In the genomic region with DNA sequence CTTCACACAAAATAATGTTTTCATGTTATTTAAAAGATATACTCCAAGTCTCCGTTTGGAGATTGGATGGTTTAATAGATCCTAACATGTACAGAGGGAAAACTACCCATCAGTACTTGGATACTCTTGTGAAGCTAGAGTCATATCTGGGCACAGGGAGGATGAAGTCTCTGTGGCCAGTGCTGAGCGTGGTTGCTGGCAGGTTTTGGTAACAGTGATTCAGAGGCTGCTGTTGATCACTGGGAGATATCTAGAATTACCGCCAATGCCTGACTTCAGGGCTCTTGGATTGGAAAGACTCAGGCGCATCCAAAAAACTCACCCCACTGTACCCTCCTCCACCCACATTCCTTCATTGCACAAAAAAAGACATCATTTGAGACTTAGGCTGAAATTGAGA, we compare ENCODE assay signal across 23 cellular contexts.
A peak's percentile ranks its signal among the peaks of the same experiment; 100 is the strongest.
DNase-seq lines count a peak whose midpoint lies in the region; ATAC-seq and TF ChIP-seq lines count a peak whose summit lies in the region.
"Had no signal": no experiment of that assay in that cellular context is flagged by ENCODE, and none has a peak within 500 bp of the region (broad histone marks: within the 10 kb centered on the region; RNA-seq: fewer than 3 reads in every experiment).

No MANE protein-coding gene starts in this region.

- H3K36me3 ChIP-seq in BE2C (no peaks in the 10 kb centered on the region), MG63 (no peaks in the 10 kb centered on the region), psoas muscle (ENCODE audit: insufficient read depth in 1 of 2, low read depth in 1 of 2) (no peaks in the 10 kb centered on the region), body of pancreas (replicated peaks in 1 of 2; ENCODE audit: insufficient read depth in 1 of 2, low read depth in 2 of 2) (no peaks in the 10 kb centered on the region)
- H3K36me3 ChIP-seq: HAP-1, upper lobe of right lung had no signal

- H3K4me3 ChIP-seq in BE2C (ENCODE audit: low read depth, low read length) (no peak overlapping the region), MG63 (no peak overlapping the region), psoas muscle (no peak overlapping the region), body of pancreas (no peak overlapping the region)
- H3K4me3 ChIP-seq: HAP-1, upper lobe of right lung had no signal

- TF ChIP-seq CTCF in BE2C (IDR thresholded peaks at IDR 0.05; ENCODE audit: low read depth, low read length): no peak
- TF ChIP-seq CTCF in psoas muscle (IDR thresholded peaks at IDR 0.05): no peak
- no peak for TF ChIP-seq CTCF in body of pancreas (IDR thresholded peaks at IDR 0.05)

- H3K4me1 ChIP-seq in BE2C: peaks cover 16% of the 10 kb centered on the region
- peaks cover 51% of the 10 kb centered on the region for H3K4me1 ChIP-seq in psoas muscle
- H3K4me1 ChIP-seq in body of pancreas: peaks cover 11% of the 10 kb centered on the region
- H3K4me1 ChIP-seq: HAP-1 had no signal

- intact Hi-C loops in psoas muscle (cut with DNase I) (loop anchor here in 1 of 2 donors (5.0 kb wide), 1 partner anchor 107 kb away; the partner anchor contains the start of gene PGRMC2), body of pancreas (cut with DNase I) (no loop called here)

- WGBS in psoas muscle, 3 donors: 20 to 36% (median 29%) methylated on average over 4 of the region's 4 CpGs
- 81 to 92% methylated on average over 4 of the region's 4 CpGs for WGBS in body of pancreas, 2 donors

- no peaks in the 10 kb centered on the region for H3K27me3 ChIP-seq in BE2C
- no peaks in the 10 kb centered on the region for H3K27me3 ChIP-seq in MG63
- no peaks in the 10 kb centered on the region for H3K27me3 ChIP-seq in psoas muscle (ENCODE audit: insufficient read depth in 3 of 3, low read length in 2 of 3)
- H3K27me3 ChIP-seq in body of pancreas: no peaks in the 10 kb centered on the region
- H3K27me3 ChIP-seq: upper lobe of right lung had no signal

- TF ChIP-seq POLR2A in body of pancreas (IDR thresholded peaks at IDR 0.05): no peak

- peak; percentile 92 to 97 (median 97) for ATAC-seq in psoas muscle
- ATAC-seq in HG02938 (IDR thresholded peaks at IDR 0.05; ENCODE audit: unreplicated experiment): no peak
- ATAC-seq in body of pancreas: no peak
- ATAC-seq: activated CD4-positive, alpha-beta T cell treated with anti-CD3 and anti-CD28 coated beads for 36 hours; activated CD8-positive, alpha-beta memory T cell treated with anti-CD3 and anti-CD28 coated beads, Interleukin-2, amount 10 ng/mL, durations not matched to agents 7 days and 5 days; PC-3; upper lobe of right lung had no signal

- H3K9me3 ChIP-seq in BE2C (no peaks in the 10 kb centered on the region), MG63 (no peaks in the 10 kb centered on the region), psoas muscle (no peaks in the 10 kb centered on the region), body of pancreas (no peaks in the 10 kb centered on the region)
- H3K9me3 ChIP-seq: upper lobe of right lung had no signal

- peak; percentile 31 for DNase-seq in BE2C
- peak; percentile 82 for DNase-seq in MG63
- DNase-seq in fibroblast of peridontal ligament (ENCODE audit: extremely low read depth): peak; percentile 64
- DNase-seq in psoas muscle: peak; percentile 58 to 79
- no peak for DNase-seq in ecto neural progenitor cell (ENCODE audit: low spot score)
- no peak for DNase-seq in body of pancreas
- DNase-seq in stimulated activated naive CD4-positive, alpha-beta T cell (lab: John Stamatoyannopoulos, UW): no peak
- DNase-seq: activated CD4-positive, alpha-beta T cell treated with anti-CD3 and anti-CD28 coated beads for 36 hours; activated CD8-positive, alpha-beta memory T cell treated with anti-CD3 and anti-CD28 coated beads, Interleukin-2, amount 10 ng/mL, durations not matched to agents 7 days and 5 days; amniotic stem cell; cerebellar nuclear complex; effector memory CD4-positive, alpha-beta T cell; hippocampal formation; KBM-7; kidney; NCI-H1105 treated with DMSO at 0.1 percent for 48 hours; NCI-H748 treated with DMSO at 0.1 percent for 48 hours; PC-3; stimulated activated CD4-positive, alpha-beta T cell treated with anti-CD3 and anti-CD28 coated beads, Interleukin-15, amount 100 ng/mL, for 24 hours; stimulated activated naive CD4-positive, alpha-beta T cell treated with Interleukin-2 at 50 U/mL for 16 hours; upper lobe of right lung had no signal

- H3K27ac ChIP-seq in psoas muscle: peak overlapping the region; percentile 84
- no peak overlapping the region for H3K27ac ChIP-seq in body of pancreas
- H3K27ac ChIP-seq: upper lobe of right lung had no signal

Comparison
In these comparisons a context has a peak if more than half of its experiments do, and no peak if none do; other contexts are left out.
1. DNase-seq: peak in BE2C (single experiment), MG63 (single experiment), fibroblast of peridontal ligament (single experiment) and psoas muscle (2 of 2); none in ecto neural progenitor cell (single experiment), body of pancreas (0 of 4) and stimulated activated naive CD4-positive, alpha-beta T cell (0 of 6).
2. ATAC-seq: peak in psoas muscle (4 of 4); none in HG02938 (single experiment) and body of pancreas (single experiment).